8 cellular contexts compared by ENCODE assay signal in genomic region chrX:119729408-119730201, GRCh38. TPM values are rescaled to one million over a fixed set of nuclear protein-coding genes. Genes with fewer than 3 reads are reported as not detected.
A peak's percentile ranks its signal among the peaks of the same experiment; 100 is the strongest.
DNase-seq lines count a peak whose midpoint lies in the region; ATAC-seq, FAIRE-seq and TF ChIP-seq lines count a peak whose summit lies in the region.

No MANE protein-coding gene starts in this region.

- no peak overlapping the region for H3K27ac ChIP-seq in ascending aorta

- H3K27me3 ChIP-seq in MG63 (no peaks in the 10 kb centered on the region), ascending aorta (no peaks in the 10 kb centered on the region)

- no peak for FAIRE-seq in RCC 7860 (lab: Jason Lieb, UNC)

- TF ChIP-seq CTCF in ascending aorta (IDR thresholded peaks at IDR 0.05): peak; percentile 23 to 52 (median 30)

- H3K36me3 ChIP-seq in MG63 (no peaks in the 10 kb centered on the region), ascending aorta (no peaks in the 10 kb centered on the region)

- H3K9me3 ChIP-seq in MG63: no peaks in the 10 kb centered on the region
- no peaks in the 10 kb centered on the region for H3K9me3 ChIP-seq in ascending aorta

- no peaks in the 10 kb centered on the region for H3K4me1 ChIP-seq in ascending aorta

- DNase-seq in activated CD4-positive, CD25-positive, alpha-beta regulatory T cell (lab: John Stamatoyannopoulos, UW): peak; percentile 12 to 44 (median 25)
- DNase-seq in MG63 (peak; percentile 29), T-helper 1 cell (peak; percentile 19 to 71 (median 41)), ascending aorta (ENCODE audit: low spot score in 2 of 2) (peak in 1 of 2 donors; percentile 67), iris pigment epithelial cell (ENCODE audit: low read depth) (peak; percentile 78), RCC 7860 (ENCODE audit: low spot score) (no peak)
- DNase-seq in stimulated activated CD4-positive, alpha-beta T cell treated with anti-CD3 and anti-CD28 coated beads, Interleukin-1b, Interleukin-23, amount 100 ng/mL, for 48 hours: peak; percentile 48

- intact Hi-C loops in ascending aorta (cut with DNase I): no loop called here

- H3K4me3 ChIP-seq in MG63 (no peak overlapping the region), ascending aorta (no peak overlapping the region)

- no peak for ATAC-seq in activated CD4-positive, CD25-positive, alpha-beta regulatory T cell treated with anti-CD3 and anti-CD28 coated beads, Interleukin-2, amount 50 U/mL, for 24 hours

RNA-seq across cellular contexts. Expression of gene SOWAHD, which starts 28.8 kb away (rescaled TPM):
- total RNA-seq in MG63 (2014; rRNA removed; shearing (Covaris generic); ENCODE audit: low replicate concordance): 1.2 TPM in 1 of 2 replicates, not detected in the other
- not detected for total RNA-seq in ascending aorta

RNA-seq across cellular contexts. Expression of gene SEPTIN6, which starts 36.6 kb away (rescaled TPM):
- total RNA-seq in MG63 (2014; rRNA removed; shearing (Covaris generic); ENCODE audit: low replicate concordance): 1.4 and 5.7 TPM in 2 replicates
- total RNA-seq in ascending aorta: 10.6 TPM
